In the genomic region with DNA sequence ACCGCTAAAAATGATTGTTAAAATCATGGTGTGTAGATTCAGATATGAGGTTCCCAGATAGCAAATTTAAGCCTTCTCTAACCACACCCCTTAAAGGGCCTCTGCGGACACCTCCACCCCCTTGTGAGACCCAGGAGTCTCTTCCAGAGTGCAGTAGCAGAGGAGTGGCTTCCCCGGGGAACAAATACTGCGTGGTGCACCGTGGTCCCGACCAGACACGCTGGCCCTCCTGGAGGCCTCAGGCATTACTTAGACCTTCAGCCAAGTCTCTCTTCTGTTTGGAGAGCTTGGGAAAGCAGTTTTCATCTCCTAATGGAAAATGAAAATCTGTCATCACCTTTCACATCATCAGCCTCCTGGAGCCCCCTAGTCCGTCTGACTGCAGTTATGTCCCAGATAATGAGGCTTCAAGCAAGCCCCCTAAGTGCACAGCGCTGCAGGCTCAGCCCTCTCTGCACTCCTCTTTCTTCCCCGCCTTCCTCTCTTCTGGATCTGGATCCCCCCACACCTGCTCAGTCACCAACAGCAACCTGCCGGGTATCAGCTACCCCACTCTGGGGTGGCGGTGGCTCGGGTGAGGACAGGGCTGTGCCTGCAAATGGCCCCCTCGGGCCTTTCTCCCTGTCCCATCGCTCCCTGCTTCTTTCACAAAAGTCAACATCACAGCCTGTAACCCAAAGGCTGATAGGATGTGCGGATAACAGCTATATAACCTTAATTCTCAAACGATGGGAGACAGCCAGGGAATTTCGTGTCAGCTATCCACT, we compare ENCODE assay signal across 10 cellular contexts. TPM values are rescaled to one million over a fixed set of nuclear protein-coding genes. Genes with fewer than 3 reads are reported as not detected.
DNase-seq lines count a peak whose midpoint lies in the region; ATAC-seq and TF ChIP-seq lines count a peak whose summit lies in the region.
"Had no signal": no experiment of that assay in that cellular context is flagged by ENCODE, and none has a peak within 500 bp of the region (broad histone marks: within the 10 kb centered on the region; RNA-seq: fewer than 3 reads in every experiment).

No MANE protein-coding gene starts in this region.

- H3K4me1 ChIP-seq in OCI-LY7 (ENCODE audit: insufficient read depth, low read length, poor library complexity, severe bottlenecking): peaks cover 89% of the 10 kb centered on the region
- H3K4me1 ChIP-seq in colonic mucosa: peaks cover 3% of the 10 kb centered on the region
- H3K4me1 ChIP-seq in skeletal muscle satellite cell (ENCODE audit: control insufficient read depth, insufficient read depth, low read length): no peaks in the 10 kb centered on the region

- H3K4me3 Mint-ChIP-seq in activated CD4-positive, alpha-beta T cell treated with anti-CD3 and anti-CD28 coated beads, Interleukin-2, amount 10 ng/mL, durations not matched to agents 7 days and 5 days: no peak overlapping the region

- peak overlapping the region; percentile 93 for H3K4me2 ChIP-seq in OCI-LY7 (ENCODE audit: low read length)
- H3K4me2 ChIP-seq in skeletal muscle satellite cell (ENCODE audit: low read length): peak overlapping the region; percentile 4

- no TSS peak for BruUV-seq in OCI-LY7 (replicated peaks; lab: Mats Ljungman, UMichigan)

- H3K27ac Mint-ChIP-seq in activated CD4-positive, alpha-beta T cell treated with anti-CD3 and anti-CD28 coated beads, Interleukin-2, amount 10 ng/mL, durations not matched to agents 7 days and 5 days: peak overlapping the region; percentile 83

- H3K4me1 Mint-ChIP-seq in activated CD4-positive, alpha-beta T cell treated with anti-CD3 and anti-CD28 coated beads, Interleukin-2, amount 10 ng/mL, durations not matched to agents 7 days and 5 days: peaks cover 79% of the 10 kb centered on the region

- H3K27me3 ChIP-seq in colonic mucosa: no peaks in the 10 kb centered on the region
- H3K27me3 ChIP-seq in skeletal muscle satellite cell (ENCODE audit: control insufficient read depth, insufficient read depth, low read length): peaks cover 17% of the 10 kb centered on the region

- no peak for DNase-seq in activated CD4-positive, alpha-beta T cell treated with anti-CD3 and anti-CD28 coated beads, Interleukin-2, amount 10 ng/mL, durations not matched to agents 7 days and 5 days
- no peak for DNase-seq in activated CD4-positive, alpha-beta T cell treated with anti-CD3 and anti-CD28 coated beads for 1 hour
- no peak for DNase-seq in OCI-LY7 (ENCODE audit: low spot score)
- DNase-seq in colonic mucosa: peak; percentile 14
- DNase-seq in NCI-H2107 treated with DMSO at 0.1 percent for 48 hours (lab: John Stamatoyannopoulos, UW; ENCODE audit: unreplicated experiment): no peak
- DNase-seq in GM03348 (ENCODE audit: low spot score): no peak

- H3K27ac ChIP-seq in OCI-LY7 (ENCODE audit: low read depth, low read length, poor library complexity, severe bottlenecking) (peak overlapping the region; percentile 97), colonic mucosa (no peak overlapping the region)
- H3K27ac ChIP-seq: SK-N-MC had no signal

- H3K36me3 ChIP-seq in OCI-LY7 (ENCODE audit: insufficient read depth, low read length) (no peaks in the 10 kb centered on the region), colonic mucosa (no peaks in the 10 kb centered on the region), skeletal muscle satellite cell (ENCODE audit: insufficient read depth, low read length) (no peaks in the 10 kb centered on the region)

- CTCF ChIA-PET in activated CD4-positive, alpha-beta T cell treated with anti-CD3 and anti-CD28 coated beads, Interleukin-2, amount 10 ng/mL, durations not matched to agents 7 days and 5 days (lab: Charles Lee): interaction anchor here (0.9 to 9.9 kb wide), 26 partner anchors 9 to 304 kb away, joined by 3 to 130 read pairs (median 6); partner anchors contain the start of genes RSPH3 and TAGAP
- CTCF ChIA-PET in OCI-LY7 (lab: Charles Lee; ENCODE audit: unreplicated experiment): interaction anchor here (0.6 to 2.6 kb wide), 15 partner anchors 9 to 311 kb away, joined by 3 to 22 read pairs (median 5); partner anchors contain the start of gene TAGAP

- no peak for ATAC-seq in GM18505 (IDR thresholded peaks at IDR 0.05; ENCODE audit: unreplicated experiment)

- no peaks in the 10 kb centered on the region for H3K9me2 ChIP-seq in OCI-LY7 (ENCODE audit: insufficient read depth, low read length)

- no peaks in the 10 kb centered on the region for H3K79me2 ChIP-seq in OCI-LY7 (ENCODE audit: insufficient read depth, low read depth, low read length)

- no peaks in the 10 kb centered on the region for H3K27me3 Mint-ChIP-seq in activated CD4-positive, alpha-beta T cell treated with anti-CD3 and anti-CD28 coated beads, Interleukin-2, amount 10 ng/mL, durations not matched to agents 7 days and 5 days

- H3K9ac ChIP-seq in colonic mucosa (ENCODE audit: low read depth in 2 of 2, low read length in 2 of 2) (no peak overlapping the region), skeletal muscle satellite cell (ENCODE audit: low read depth, low read length) (no peak overlapping the region)

- no peaks in the 10 kb centered on the region for H3K9me3 Mint-ChIP-seq in activated CD4-positive, alpha-beta T cell treated with anti-CD3 and anti-CD28 coated beads, Interleukin-2, amount 10 ng/mL, durations not matched to agents 7 days and 5 days

- no peak overlapping the region for H3K4me3 ChIP-seq in OCI-LY7 (ENCODE audit: low read depth, low read length, poor library complexity, severe bottlenecking)
- H3K4me3 ChIP-seq in colonic mucosa: no peak overlapping the region
- H3K4me3 ChIP-seq in skeletal muscle satellite cell (ENCODE audit: low read length): no peak overlapping the region
- H3K4me3 ChIP-seq: SK-N-MC, skin epidermis had no signal

- H2AFZ ChIP-seq in OCI-LY7 (ENCODE audit: low read length): peak overlapping the region; percentile 70; the same call in 1 of the 2 replicates

- no peaks in the 10 kb centered on the region for H3K36me3 Mint-ChIP-seq in activated CD4-positive, alpha-beta T cell treated with anti-CD3 and anti-CD28 coated beads, Interleukin-2, amount 10 ng/mL, durations not matched to agents 7 days and 5 days (ENCODE audit: low read depth)

- intact Hi-C loops in OCI-LY7 (cut with micrococcal nuclease; ENCODE audit: unreplicated experiment): loop anchor here (1.0 to 5.0 kb wide), 4 partner anchors 31 to 401 kb away; no protein-coding TSS in a partner anchor
- intact Hi-C loops in colonic mucosa (cut with DNase I): loop anchor here (2.0 kb wide), 1 partner anchor 61 kb away; no protein-coding TSS in a partner anchor

- TF ChIP-seq POLR2A in GM18505 (IDR thresholded peaks at IDR 0.05; ENCODE audit: borderline replicate concordance, extremely low read depth, insufficient read depth, insufficient read length): no peak

- POLR2A ChIA-PET in activated CD4-positive, alpha-beta T cell treated with anti-CD3 and anti-CD28 coated beads, Interleukin-2, amount 10 ng/mL, durations not matched to agents 7 days and 5 days (lab: Charles Lee): no interaction called here
- POLR2A ChIA-PET in OCI-LY7 (lab: Charles Lee): interaction anchor here (0.7 to 10.8 kb wide), 15 partner anchors 9 to 102 kb away, joined by 3 to 116 read pairs (median 8); partner anchors contain the start of gene TAGAP

- no peak for TF ChIP-seq CTCF in OCI-LY7 (conservative IDR thresholded peaks at IDR 0.05; ENCODE audit: low read length)
- TF ChIP-seq CTCF in colonic mucosa (IDR thresholded peaks at IDR 0.05): no peak

- H3K9me3 ChIP-seq in OCI-LY7 (ENCODE audit: low read length): no peaks in the 10 kb centered on the region
- H3K9me3 ChIP-seq in colonic mucosa: no peaks in the 10 kb centered on the region
- H3K9me3 ChIP-seq in skeletal muscle satellite cell (replicated peaks; ENCODE audit: low read length): no peaks in the 10 kb centered on the region

- H4K20me1 ChIP-seq in OCI-LY7 (ENCODE audit: insufficient read depth, low read length): no peaks in the 10 kb centered on the region

RNA-seq across cellular contexts. Expression of gene TAGAP, which starts 58.8 kb away (rescaled TPM):
- total RNA-seq in activated CD4-positive, alpha-beta T cell treated with anti-CD3 and anti-CD28 coated beads, Interleukin-2, amount 10 ng/mL, durations not matched to agents 7 days and 5 days: 10 to 100 TPM; 60.3 to 67.9 TPM
- 25.4 and 30.7 TPM in 2 replicates for total RNA-seq in OCI-LY7 (2014; rRNA removed; shearing (Covaris generic))
- total RNA-seq in OCI-LY7 (2022) (22.7 and 23.6 TPM in 2 replicates), colonic mucosa (1 to 10 TPM; 1.1 to 2.3 TPM)
- total RNA-seq in skeletal muscle satellite cell (2012; rRNA removed): not detected in 2 replicates

Comparison
In these comparisons a context has a peak if more than half of its experiments do, and no peak if none do; other contexts are left out.
1. RNA of gene TAGAP, which starts 58.8 kb away (total RNA-seq): 60.3 to 67.9 TPM in activated CD4-positive, alpha-beta T cell treated with anti-CD3 and anti-CD28 coated beads, Interleukin-2, amount 10 ng/mL, durations not matched to agents 7 days and 5 days and 22.7 to 30.7 TPM in OCI-LY7; 1.1 to 2.3 TPM in colonic mucosa; every median in the first group is over 4 times any median in the second.